ENCODE assay signal across 28 cellular contexts in genomic region chr1:92910081-92910480, GRCh38. TPM values are rescaled to one million over a fixed set of nuclear protein-coding genes. Genes with fewer than 3 reads are reported as not detected.
A peak's percentile ranks its signal among the peaks of the same experiment; 100 is the strongest.
DNase-seq lines count a peak whose midpoint lies in the region; ATAC-seq, FAIRE-seq and TF ChIP-seq lines count a peak whose summit lies in the region.
"Had no signal": no experiment of that assay in that cellular context is flagged by ENCODE, and none has a peak within 500 bp of the region (broad histone marks: within the 10 kb centered on the region; RNA-seq: fewer than 3 reads in every experiment).

No MANE protein-coding gene starts in this region.

- H3K4me2 ChIP-seq in keratinocyte (ENCODE audit: control insufficient read depth, extremely low read depth, insufficient read depth, low read depth, low read length) = peak overlapping the region; percentile 73

- DNase-seq in amniotic epithelial cell (ENCODE audit: low read depth) (peak; percentile 75), keratinocyte (ENCODE audit: low read depth, low spot score) (peak; percentile 52), esophagus muscularis mucosa (ENCODE audit: extremely low spot score) (no peak), SIG-M5 (lab: John Stamatoyannopoulos, UW) (no peak)
- no peak for DNase-seq in activated T-cell treated with anti-CD3 and anti-CD28 coated beads, Interleukin-2, amount 50 U/mL, for 48 hours
- DNase-seq: activated CD4-positive, alpha-beta memory T cell treated with anti-CD3 and anti-CD28 coated beads, Interleukin-2, amount 10 ng/mL, durations not matched to agents 7 days and 5 days; activated CD4-positive, CD25-positive, alpha-beta regulatory T cell treated with anti-CD3 and anti-CD28 coated beads, Interleukin-2, amount 50 U/mL, for 72 hours; activated CD8-positive, alpha-beta memory T cell treated with anti-CD3 and anti-CD28 coated beads, Interleukin-2, amount 50 U/mL, for 48 hours; CD4-positive, alpha-beta memory T cell; DMS153; glutamatergic neuron; kidney; midbrain; naive thymus-derived CD8-positive, alpha-beta T cell; NCI-H1092 treated with DMSO at 0.1 percent for 48 hours; NCI-H1930; NCI-H2227 treated with DMSO at 0.1 percent for 48 hours; SK-N-SH; stimulated activated CD8-positive, alpha-beta memory T cell treated with anti-CD3 and anti-CD28 coated beads, Interleukin-4, amount 100 ng/mL, for 48 hours; stimulated activated naive CD8-positive, alpha-beta T cell treated with anti-CD3 and anti-CD28 coated beads, Interleukin-15, amount 100 ng/mL, for 72 hours; thyroid gland had no signal

- no peaks in the 10 kb centered on the region for H3K36me3 ChIP-seq in ACC112 (ENCODE audit: insufficient read depth, low read length)
- no peaks in the 10 kb centered on the region for H3K36me3 ChIP-seq in HEK293 (ENCODE audit: control insufficient read depth in 2 of 2, insufficient read depth in 1 of 2, low read length in 2 of 2)
- H3K36me3 ChIP-seq in keratinocyte (ENCODE audit: control insufficient read depth in 2 of 2, extremely low read depth in 1 of 2, insufficient read depth in 2 of 2, low read length in 2 of 2) = no peaks in the 10 kb centered on the region
- no peaks in the 10 kb centered on the region for H3K36me3 ChIP-seq in esophagus muscularis mucosa
- H3K36me3 ChIP-seq: thyroid gland had no signal

- POLR2A ChIA-PET in HEK293 (lab: Yijun Ruan, JAX) = no interaction called here

- no peak overlapping the region for H3K4me3 ChIP-seq in ACC112 (ENCODE audit: low read depth, low read length)
- no peak overlapping the region for H3K4me3 ChIP-seq in HEK293 (ENCODE audit: low read depth, low read length)
- peak overlapping the region in 1 of 3 experiments; percentile 37 for H3K4me3 ChIP-seq in keratinocyte (ENCODE audit: control insufficient read depth in 2 of 3, extremely low read depth in 1 of 3, insufficient read depth in 2 of 3, low read depth in 1 of 3, low read length in 3 of 3)
- H3K4me3 ChIP-seq in esophagus muscularis mucosa = no peak overlapping the region
- H3K4me3 ChIP-seq: skin epidermis, thyroid gland had no signal

- peak overlapping the region; percentile 76 for H3K27ac ChIP-seq in ACC112 (ENCODE audit: low read depth, low read length)
- H3K27ac ChIP-seq in HEK293 (ENCODE audit: extremely low read depth, low read depth, low read length) = no peak overlapping the region
- H3K27ac ChIP-seq in keratinocyte (ENCODE audit: control insufficient read depth, insufficient read depth, low read length) = peak overlapping the region; percentile 89
- no peak overlapping the region for H3K27ac ChIP-seq in esophagus muscularis mucosa (replicated peaks in 1 of 4)
- H3K27ac ChIP-seq: thyroid gland had no signal

- 78% methylated on average over 4 of the region's 4 CpGs for WGBS in esophagus muscularis mucosa

- FAIRE-seq in keratinocyte (lab: Jason Lieb, UNC) = no peak
- FAIRE-seq: A204.1, kidney had no signal

- H3K79me2 ChIP-seq in ACC112 (ENCODE audit: control insufficient read depth, insufficient read depth, low read length, unreplicated experiment) = no peaks in the 10 kb centered on the region
- H3K79me2 ChIP-seq in keratinocyte (ENCODE audit: control insufficient read depth, insufficient read depth, low read length) = no peaks in the 10 kb centered on the region

- intact Hi-C loops in esophagus muscularis mucosa (cut with DNase I) = no loop called here

- TF ChIP-seq CTCF in HEK293 (tag by site-specific recombination; IDR thresholded peaks at IDR 0.05) (no peak), keratinocyte (optimal IDR thresholded peaks at IDR 0.05 in 1 of 3, IDR thresholded peaks at IDR 0.05 in 1 of 3, conservative IDR thresholded peaks at IDR 0.05 in 1 of 3; ENCODE audit: extremely low read depth in 1 of 3, insufficient read depth in 2 of 3, low read length in 3 of 3) (no peak), esophagus muscularis mucosa (IDR thresholded peaks at IDR 0.05) (no peak)

- peaks cover 31% of the 10 kb centered on the region for H3K4me1 ChIP-seq in ACC112 (ENCODE audit: control insufficient read depth, insufficient read depth, low read length, unreplicated experiment)
- no peaks in the 10 kb centered on the region; the same call in 1 of the 2 replicates for H3K4me1 ChIP-seq in HEK293 (ENCODE audit: control insufficient read depth, insufficient read depth, low read length)
- peaks cover 43% of the 10 kb centered on the region for H3K4me1 ChIP-seq in keratinocyte (ENCODE audit: control insufficient read depth, extremely low read depth, insufficient read depth, low read length)
- peaks cover 0 to 28% (median 13%) of the 10 kb centered on the region in 4 donors for H3K4me1 ChIP-seq in esophagus muscularis mucosa
- H3K4me1 ChIP-seq: thyroid gland had no signal

- dilution Hi-C loops in keratinocyte (cut with MboI; ENCODE audit: extremely low pct_ligation_motif_present, low sequenced_read_pairs) = no loop called here

- ATAC-seq in GM21825 (IDR thresholded peaks at IDR 0.05; ENCODE audit: unreplicated experiment) = no peak
- ATAC-seq: activated naive CD4-positive, alpha-beta T cell treated with anti-CD3 and anti-CD28 coated beads, Interleukin-2, amount 50 U/mL, for 72 hours; activated T-helper 17 cell treated with anti-CD3 and anti-CD28 coated beads, Interleukin-2, amount 50 U/mL, for 72 hours; naive thymus-derived CD8-positive, alpha-beta T cell; stimulated activated naive CD8-positive, alpha-beta T cell treated with anti-CD3 and anti-CD28 coated beads, Interleukin-15, amount 100 ng/mL, for 72 hours had no signal

- no peak for TF ChIP-seq EP300 in esophagus muscularis mucosa (IDR thresholded peaks at IDR 0.05)

- H3K27me3 ChIP-seq in ACC112 (ENCODE audit: insufficient read depth, low read length) (no peaks in the 10 kb centered on the region), keratinocyte (ENCODE audit: control insufficient read depth, extremely low read depth, insufficient read depth, low read length) (no peaks in the 10 kb centered on the region), esophagus muscularis mucosa (no peaks in the 10 kb centered on the region)
- H3K27me3 ChIP-seq: thyroid gland had no signal

- H2AFZ ChIP-seq in ACC112 (ENCODE audit: low read length, unreplicated experiment) (no peak overlapping the region), keratinocyte (ENCODE audit: control insufficient read depth, low read length) (no peak overlapping the region)

- no peaks in the 10 kb centered on the region for H4K20me1 ChIP-seq in keratinocyte (ENCODE audit: control insufficient read depth, extremely low read depth, insufficient read depth, low read length)

- CTCF ChIA-PET in HEK293 (lab: Yijun Ruan, JAX) = interaction anchor here (0.6 to 1.6 kb wide), 2 partner anchors 84 to 1426 kb away, joined by 3 read pairs; no protein-coding TSS in a partner anchor

- H3K9me3 ChIP-seq in HEK293 (ENCODE audit: control insufficient read depth, insufficient read depth, low read depth, low read length) (no peaks in the 10 kb centered on the region), keratinocyte (ENCODE audit: control insufficient read depth, low read depth, low read length) (no peaks in the 10 kb centered on the region), esophagus muscularis mucosa (no peaks in the 10 kb centered on the region)
- H3K9me3 ChIP-seq: SK-N-SH, thyroid gland had no signal

- H3K9ac ChIP-seq in keratinocyte (ENCODE audit: control insufficient read depth, extremely low read depth, insufficient read depth, low read length) = peak overlapping the region; percentile 53
- H3K9ac ChIP-seq: SK-N-SH had no signal

- no peak for TF ChIP-seq POLR2A in esophagus muscularis mucosa (IDR thresholded peaks at IDR 0.05; ENCODE audit: low read depth)

- H3K9me1 ChIP-seq in keratinocyte (ENCODE audit: control insufficient read depth, extremely low read depth, insufficient read depth, low read length) = no peaks in the 10 kb centered on the region

TF ChIP-seq in HEK293, 187 proteins besides CTCF, POLR2A, EP300 and RAD21:
- no peak for TF ChIP-seq ZNF423 (tag by site-specific recombination; IDR thresholded peaks at IDR 0.05)
- TF ChIP-seq, protein P1, sequence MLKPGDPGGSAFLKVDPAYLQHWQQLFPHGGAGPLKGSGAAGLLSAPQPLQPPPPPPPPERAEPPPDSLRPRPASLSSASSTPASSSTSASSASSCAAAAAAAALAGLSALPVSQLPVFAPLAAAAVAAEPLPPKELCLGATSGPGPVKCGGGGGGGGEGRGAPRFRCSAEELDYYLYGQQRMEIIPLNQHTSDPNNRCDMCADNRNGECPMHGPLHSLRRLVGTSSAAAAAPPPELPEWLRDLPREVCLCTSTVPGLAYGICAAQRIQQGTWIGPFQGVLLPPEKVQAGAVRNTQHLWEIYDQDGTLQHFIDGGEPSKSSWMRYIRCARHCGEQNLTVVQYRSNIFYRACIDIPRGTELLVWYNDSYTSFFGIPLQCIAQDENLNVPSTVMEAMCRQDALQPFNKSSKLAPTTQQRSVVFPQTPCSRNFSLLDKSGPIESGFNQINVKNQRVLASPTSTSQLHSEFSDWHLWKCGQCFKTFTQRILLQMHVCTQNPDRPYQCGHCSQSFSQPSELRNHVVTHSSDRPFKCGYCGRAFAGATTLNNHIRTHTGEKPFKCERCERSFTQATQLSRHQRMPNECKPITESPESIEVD (tag by site-specific recombination; IDR thresholded peaks at IDR 0.05) = 0 out of 2 replicates have a peak, but pooled peaks have one; percentile 9

RNA-seq across cellular contexts. Expression of gene DIPK1A, which starts 51.2 kb away (rescaled TPM):
- 18.6 to 22.0 TPM (median 19.4 TPM) in 3 replicates for polyA plus RNA-seq in keratinocyte
- 41.2 TPM for polyA plus RNA-seq in keratinocyte (2011; ENCODE audit: low read depth)
- polyA plus RNA-seq in keratinocyte (2011; cell fraction: cytosol; rRNA removed) = 10.5 and 22.7 TPM in 2 replicates
- polyA plus RNA-seq in keratinocyte (2011; cell fraction: nucleus; rRNA removed) = 24.4 and 30.6 TPM in 2 replicates
- polyA plus RNA-seq in keratinocyte (2012; ENCODE audit: low replicate concordance) = 16.5 and 17.1 TPM in 2 replicates
- polyA minus RNA-seq in keratinocyte = 2.9 to 15.2 TPM (median 9.5 TPM) in 3 replicates
- polyA minus RNA-seq in keratinocyte (2011; cell fraction: cytosol; rRNA and poly(A)+ RNA removed) = 9.0 TPM
- polyA minus RNA-seq in keratinocyte (2011; cell fraction: nucleus; rRNA and poly(A)+ RNA removed) = 14.7 and 31.5 TPM in 2 replicates
- total RNA-seq in esophagus muscularis mucosa = 10 to 100 TPM; 21.5 to 35.3 (median 32.7) TPM

Comparison
In these comparisons a context has a peak if more than half of its experiments do, and no peak if none do; other contexts are left out.
1. H3K27ac ChIP-seq: peak in ACC112 (single experiment) and keratinocyte (single experiment); none in HEK293 (single experiment) and esophagus muscularis mucosa (0 of 4).
2. DNase-seq: peak in amniotic epithelial cell (single experiment) and keratinocyte (single experiment); none in esophagus muscularis mucosa (single experiment), SIG-M5 (single experiment) and activated T-cell treated with anti-CD3 and anti-CD28 coated beads, Interleukin-2, amount 50 U/mL, for 48 hours (0 of 2).